Comparison of ENCODE assay signal across 31 cellular contexts in genomic region chr13:34430294-34430693, GRCh38.
DNase-seq lines count a peak whose midpoint lies in the region; ATAC-seq and TF ChIP-seq lines count a peak whose summit lies in the region.
"Had no signal": no experiment of that assay in that cellular context is flagged by ENCODE, and none has a peak within 500 bp of the region (broad histone marks: within the 10 kb centered on the region; RNA-seq: fewer than 3 reads in every experiment).

No MANE protein-coding gene starts in this region.

- no peak overlapping the region for H3K9ac ChIP-seq in mesenchymal stem cell (ENCODE audit: low read length)
- H3K9ac ChIP-seq: neural progenitor cell had no signal

- H3K27ac Mint-ChIP-seq in brain = peak overlapping the region in 4 of 5 experiments; percentile 4 to 93 (median 25)
- H3K27ac Mint-ChIP-seq: activated CD4-positive, alpha-beta T cell treated with anti-CD3 and anti-CD28 coated beads, Interleukin-2, amount 10 ng/mL, durations not matched to agents 24 days and 14 days; activated naive CD4-positive, alpha-beta T cell treated with anti-CD3 and anti-CD28 coated beads, Interleukin-2, amount 50 U/mL, for 24 hours; endodermal cell; neural progenitor cell; stimulated activated naive CD8-positive, alpha-beta T cell treated with anti-CD3 and anti-CD28 coated beads, Interleukin-15, amount 100 ng/mL, for 72 hours had no signal

- H2BK5ac ChIP-seq in mesenchymal stem cell (ENCODE audit: low read depth, low read length, poor library complexity, severe bottlenecking) = no peak overlapping the region

- no peak overlapping the region for H2BK15ac ChIP-seq in mesenchymal stem cell (ENCODE audit: low read depth, poor library complexity, severe bottlenecking)

- H3K9me3 Mint-ChIP-seq in brain = peaks cover 0 to 2% (median 0%) of the 10 kb centered on the region in 5 experiments
- H3K9me3 Mint-ChIP-seq: activated CD4-positive, alpha-beta T cell treated with anti-CD3 and anti-CD28 coated beads, Interleukin-2, amount 10 ng/mL, durations not matched to agents 24 days and 14 days; activated naive CD4-positive, alpha-beta T cell treated with anti-CD3 and anti-CD28 coated beads, Interleukin-2, amount 50 U/mL, for 24 hours; endodermal cell had no signal

- no peak overlapping the region for H3K4me2 ChIP-seq in mesenchymal stem cell (ENCODE audit: low read length, poor library complexity, severe bottlenecking)
- H3K4me2 ChIP-seq: neural progenitor cell had no signal

- H2AK5ac ChIP-seq in mesenchymal stem cell (ENCODE audit: low read length, severe bottlenecking) = no peak overlapping the region

- H4K91ac ChIP-seq in mesenchymal stem cell (ENCODE audit: low read length) = no peak overlapping the region

- H2BK120ac ChIP-seq in mesenchymal stem cell (ENCODE audit: low read depth, low read length) = no peak overlapping the region

- no peak overlapping the region for H3K4me3 Mint-ChIP-seq in brain
- H3K4me3 Mint-ChIP-seq: activated CD4-positive, alpha-beta T cell treated with anti-CD3 and anti-CD28 coated beads, Interleukin-2, amount 10 ng/mL, durations not matched to agents 24 days and 14 days; activated naive CD4-positive, alpha-beta T cell treated with anti-CD3 and anti-CD28 coated beads, Interleukin-2, amount 50 U/mL, for 24 hours; endodermal cell; neural progenitor cell; stimulated activated naive CD8-positive, alpha-beta T cell treated with anti-CD3 and anti-CD28 coated beads, Interleukin-15, amount 100 ng/mL, for 72 hours had no signal

- H3K4me3 ChIP-seq in mesenchymal stem cell (ENCODE audit: insufficient read depth in 1 of 2, low read depth in 1 of 2, low read length in 2 of 2) = no peak overlapping the region
- H3K4me3 ChIP-seq: gastrocnemius medialis, neural progenitor cell, right atrium auricular region, thyroid gland, vagina had no signal

- no peaks in the 10 kb centered on the region for H3K36me3 Mint-ChIP-seq in brain
- H3K36me3 Mint-ChIP-seq: activated naive CD4-positive, alpha-beta T cell treated with anti-CD3 and anti-CD28 coated beads, Interleukin-2, amount 50 U/mL, for 24 hours; neural progenitor cell had no signal

- ATAC-seq in HG03095 (IDR thresholded peaks at IDR 0.05; ENCODE audit: unreplicated experiment) (no peak), HG03378 (IDR thresholded peaks at IDR 0.05; ENCODE audit: unreplicated experiment) (no peak)
- ATAC-seq: gastrocnemius medialis; left lobe of liver; stimulated activated naive CD8-positive, alpha-beta T cell treated with anti-CD3 and anti-CD28 coated beads, Interleukin-15, amount 100 ng/mL, for 72 hours had no signal

- H3K4ac ChIP-seq in mesenchymal stem cell (ENCODE audit: low read depth in 1 of 2, low read length in 2 of 2) = no peak overlapping the region

- no peaks in the 10 kb centered on the region for H3K9me3 ChIP-seq in mesenchymal stem cell (ENCODE audit: control insufficient read depth, low read length)
- H3K9me3 ChIP-seq: gastrocnemius medialis, right atrium auricular region, thyroid gland, vagina had no signal

- H3K27me3 Mint-ChIP-seq in brain = peaks cover 2% of the 10 kb centered on the region
- H3K27me3 Mint-ChIP-seq: activated CD4-positive, alpha-beta T cell treated with anti-CD3 and anti-CD28 coated beads, Interleukin-2, amount 10 ng/mL, durations not matched to agents 24 days and 14 days; activated naive CD4-positive, alpha-beta T cell treated with anti-CD3 and anti-CD28 coated beads, Interleukin-2, amount 50 U/mL, for 24 hours; stimulated activated naive CD8-positive, alpha-beta T cell treated with anti-CD3 and anti-CD28 coated beads, Interleukin-15, amount 100 ng/mL, for 72 hours had no signal

- H4K8ac ChIP-seq in mesenchymal stem cell (ENCODE audit: low read length) = no peak overlapping the region

- H3K27me3 ChIP-seq in mesenchymal stem cell (ENCODE audit: control insufficient read depth in 1 of 2, insufficient read depth in 1 of 2, low read length in 2 of 2) = no peaks in the 10 kb centered on the region
- H3K27me3 ChIP-seq: gastrocnemius medialis, neural progenitor cell, right atrium auricular region, thyroid gland, vagina had no signal

- 88% methylated on average over 2 of the region's 2 CpGs for WGBS in mesenchymal stem cell

- H3K23ac ChIP-seq in mesenchymal stem cell (ENCODE audit: low read length in 2 of 2) = no peak overlapping the region

- H3K14ac ChIP-seq in mesenchymal stem cell (ENCODE audit: low read length in 2 of 2) = no peak overlapping the region

- no peaks in the 10 kb centered on the region for H3K79me1 ChIP-seq in mesenchymal stem cell (replicated peaks; ENCODE audit: low read length, poor library complexity, severe bottlenecking)

- H3K27ac ChIP-seq in mesenchymal stem cell (ENCODE audit: low read length, poor library complexity, severe bottlenecking) = no peak overlapping the region
- H3K27ac ChIP-seq: gastrocnemius medialis, HL-60, neural progenitor cell, right atrium auricular region, thyroid gland, vagina, WERI-Rb-1 had no signal

- no peak for TF ChIP-seq CTCF in brain (conservative IDR thresholded peaks at IDR 0.05)

- peaks cover 30% of the 10 kb centered on the region for H3K4me1 Mint-ChIP-seq in brain
- H3K4me1 Mint-ChIP-seq: activated CD4-positive, alpha-beta T cell treated with anti-CD3 and anti-CD28 coated beads, Interleukin-2, amount 10 ng/mL, durations not matched to agents 24 days and 14 days; activated naive CD4-positive, alpha-beta T cell treated with anti-CD3 and anti-CD28 coated beads, Interleukin-2, amount 50 U/mL, for 24 hours; stimulated activated naive CD8-positive, alpha-beta T cell treated with anti-CD3 and anti-CD28 coated beads, Interleukin-15, amount 100 ng/mL, for 72 hours had no signal

- DNase-seq in AG08395 (ENCODE audit: low spot score) = peak; percentile 15
- peak; percentile 78 for DNase-seq in HT1080 (ENCODE audit: low read depth)
- DNase-seq in mesenchymal stem cell = peak; percentile 25
- no peak for DNase-seq in C1 segment of cervical spinal cord (lab: John Stamatoyannopoulos, UW)
- DNase-seq in effector CD4-positive, alpha-beta T cell = no peak
- DNase-seq: activated CD4-positive, alpha-beta T cell treated with anti-CD3 and anti-CD28 coated beads, Interleukin-2, amount 10 ng/mL, durations not matched to agents 24 days and 14 days; amygdala; caudate nucleus; endodermal cell; gastrocnemius medialis; H7; hippocampal formation; Karpas-422; mesendoderm; NCI-H1417 treated with DMSO at 0.1 percent for 48 hours; NCI-H2107; NCI-H446 treated with DMSO at 0.1 percent for 48 hours; stimulated activated naive CD8-positive, alpha-beta T cell treated with anti-CD3 and anti-CD28 coated beads, Interleukin-15, amount 100 ng/mL, for 72 hours; SW 1271; T1000; thyroid gland; WERI-Rb-1 had no signal

- H2BK12ac ChIP-seq in mesenchymal stem cell (ENCODE audit: low read length in 2 of 2) = no peak overlapping the region

- H2AFZ ChIP-seq in mesenchymal stem cell (ENCODE audit: low read depth, low read length) = no peak overlapping the region
- H2AFZ ChIP-seq: neural progenitor cell had no signal

- no peaks in the 10 kb centered on the region for H3K36me3 ChIP-seq in mesenchymal stem cell (ENCODE audit: control insufficient read depth in 1 of 2, insufficient read depth in 2 of 2, low read depth in 1 of 2, low read length in 2 of 2)
- H3K36me3 ChIP-seq: gastrocnemius medialis, neural progenitor cell, right atrium auricular region, thyroid gland, vagina, WERI-Rb-1 had no signal

- no peak overlapping the region for H3K18ac ChIP-seq in mesenchymal stem cell (ENCODE audit: low read depth in 1 of 2, low read length in 2 of 2)

- no peaks in the 10 kb centered on the region for H3K4me1 ChIP-seq in mesenchymal stem cell (ENCODE audit: control insufficient read depth, insufficient read depth, low read depth, low read length)
- H3K4me1 ChIP-seq: gastrocnemius medialis, thyroid gland, vagina had no signal

Comparison
In these comparisons a context has a peak if more than half of its experiments do, and no peak if none do; other contexts are left out.
1. DNase-seq: peak in AG08395 (single experiment), HT1080 (single experiment) and mesenchymal stem cell (single experiment); none in C1 segment of cervical spinal cord (0 of 14) and effector CD4-positive, alpha-beta T cell (single experiment).